8 cellular contexts compared by ENCODE assay signal in genomic region chr17:5584383-5584951, GRCh38. TPM values are rescaled to one million over a fixed set of nuclear protein-coding genes. Genes with fewer than 3 reads are reported as not detected.
DNase-seq lines count a peak whose midpoint lies in the region; ATAC-seq and TF ChIP-seq lines count a peak whose summit lies in the region.

TSS of gene NLRP1 (minus strand) at chr17:5584509. CDS start at chr17:5583957, 552 bp downstream.

- TF ChIP-seq POLR2A in testis (IDR thresholded peaks at IDR 0.05) = no peak

- no peak for TF ChIP-seq CTCF in AG04450 (IDR thresholded peaks at IDR 0.05; ENCODE audit: low read depth, low read length)
- TF ChIP-seq CTCF in foreskin keratinocyte (conservative IDR thresholded peaks at IDR 0.05) = no peak
- no peak for TF ChIP-seq CTCF in osteocyte (IDR thresholded peaks at IDR 0.05)
- no peak for TF ChIP-seq CTCF in testis (IDR thresholded peaks at IDR 0.05)

- H3K36me3 Mint-ChIP-seq in activated T-helper 2 cell treated with anti-CD3 and anti-CD28 coated beads, Interferon-gamma antibody, Interleukin-2, Interleukin-4, amounts not matched to agents 10 μg/mL and 5 μg/mL and 100 μg/mL, durations not matched to agents 14 hours and 24 hours and 36 hours (ENCODE audit: low read depth) = peaks cover 36% of the 10 kb centered on the region
- H3K36me3 Mint-ChIP-seq in osteocyte (ENCODE audit: unreplicated experiment) = no peaks in the 10 kb centered on the region

- H3K4me3 ChIP-seq in AG04450 (ENCODE audit: low read depth, low read length) = peak within 1 kb of the TSS; percentile 75
- peak within 1 kb of the TSS; percentile 15 to 35 for H3K4me3 ChIP-seq in testis

- 8 to 62% methylated on average over 2 to 11 of the region's 11 CpGs for WGBS in testis, 2 donors

- H3K4me3 Mint-ChIP-seq in activated T-helper 2 cell treated with anti-CD3 and anti-CD28 coated beads, Interferon-gamma antibody, Interleukin-2, Interleukin-4, amounts not matched to agents 10 μg/mL and 5 μg/mL and 100 μg/mL, durations not matched to agents 14 hours and 24 hours and 36 hours (ENCODE audit: low read depth) = peak within 1 kb of the TSS; percentile 89
- H3K4me3 Mint-ChIP-seq in osteocyte (ENCODE audit: unreplicated experiment) = no peak within 1 kb of the TSS

- H3K27me3 Mint-ChIP-seq in activated T-helper 2 cell treated with anti-CD3 and anti-CD28 coated beads, Interferon-gamma antibody, Interleukin-2, Interleukin-4, amounts not matched to agents 10 μg/mL and 5 μg/mL and 100 μg/mL, durations not matched to agents 14 hours and 24 hours and 36 hours (ENCODE audit: low read depth) = peaks cover 6% of the 10 kb centered on the region
- no peaks in the 10 kb centered on the region for H3K27me3 Mint-ChIP-seq in osteocyte (ENCODE audit: unreplicated experiment)

- H3K27ac ChIP-seq in AG04450 (ENCODE audit: low read depth, low read length) (peak within 1 kb of the TSS; percentile 91), foreskin keratinocyte (peak within 1 kb of the TSS; percentile 69), testis (peak within 1 kb of the TSS in 1 of 2 donors; percentile 77)

- peak; percentile 88 for ATAC-seq in GM18907 (IDR thresholded peaks at IDR 0.05; ENCODE audit: unreplicated experiment)
- peak; percentile 67 for ATAC-seq in HG03139 (IDR thresholded peaks at IDR 0.05; ENCODE audit: unreplicated experiment)
- peak; percentile 92 for ATAC-seq in foreskin keratinocyte

- H3K36me3 ChIP-seq in testis (ENCODE audit: low read depth, missing control alignments) = no peaks in the 10 kb centered on the region

- H3K4me1 ChIP-seq in foreskin keratinocyte (peaks cover 13% of the 10 kb centered on the region), testis (no peaks in the 10 kb centered on the region)

- peaks cover 56% of the 10 kb centered on the region for H3K4me1 Mint-ChIP-seq in activated T-helper 2 cell treated with anti-CD3 and anti-CD28 coated beads, Interferon-gamma antibody, Interleukin-2, Interleukin-4, amounts not matched to agents 10 μg/mL and 5 μg/mL and 100 μg/mL, durations not matched to agents 14 hours and 24 hours and 36 hours (ENCODE audit: low read depth)
- peaks cover 11% of the 10 kb centered on the region for H3K4me1 Mint-ChIP-seq in osteocyte (ENCODE audit: unreplicated experiment)

- POLR2A ChIA-PET in AG04450 (lab: Yijun Ruan, JAX) = interaction anchor here (0.6 to 1.6 kb wide), 5 partner anchors 69 to 1082 kb away, joined by 3 to 8 read pairs (median 3); partner anchors contain the start of genes DERL2 and MIS12

- no peaks in the 10 kb centered on the region; the same call in 1 of the 2 replicates for H3K9me3 ChIP-seq in AG04450 (ENCODE audit: control insufficient read depth, insufficient read depth, low read length)
- no peaks in the 10 kb centered on the region for H3K9me3 ChIP-seq in testis

- no peaks in the 10 kb centered on the region for H3K9me3 Mint-ChIP-seq in activated T-helper 2 cell treated with anti-CD3 and anti-CD28 coated beads, Interferon-gamma antibody, Interleukin-2, Interleukin-4, amounts not matched to agents 10 μg/mL and 5 μg/mL and 100 μg/mL, durations not matched to agents 14 hours and 24 hours and 36 hours
- no peaks in the 10 kb centered on the region for H3K9me3 Mint-ChIP-seq in osteocyte (ENCODE audit: unreplicated experiment)

- H3K27ac Mint-ChIP-seq in activated T-helper 2 cell treated with anti-CD3 and anti-CD28 coated beads, Interferon-gamma antibody, Interleukin-2, Interleukin-4, amounts not matched to agents 10 μg/mL and 5 μg/mL and 100 μg/mL, durations not matched to agents 14 hours and 24 hours and 36 hours = peak within 1 kb of the TSS; percentile 93
- peak within 1 kb of the TSS; percentile 71 for H3K27ac Mint-ChIP-seq in osteocyte (ENCODE audit: unreplicated experiment)

- intact Hi-C loops in activated T-helper 2 cell treated with anti-CD3 and anti-CD28 coated beads, Interferon-gamma antibody, Interleukin-2, Interleukin-4, amounts not matched to agents 10 μg/mL and 5 μg/mL and 100 μg/mL, durations not matched to agents 14 hours and 24 hours and 36 hours (cut with micrococcal nuclease) = loop anchor here (10.0 kb wide), 2 partner anchors 100 to 1060 kb away; partner anchors contain the start of genes DERL2, KIAA0753, MIS12 and TXNDC17
- intact Hi-C loops in testis (cut with DNase I; ENCODE audit: low total_unique reads) = no loop called here

- no peaks in the 10 kb centered on the region for H3K27me3 ChIP-seq in AG04450 (ENCODE audit: control insufficient read depth, insufficient read depth, low read length)
- H3K27me3 ChIP-seq in foreskin keratinocyte = no peaks in the 10 kb centered on the region
- H3K27me3 ChIP-seq in testis = no peaks in the 10 kb centered on the region

- CTCF ChIA-PET in AG04450 (lab: Charles Lee) = interaction anchor here (1.1 to 1.7 kb wide), 3 partner anchors 84 to 852 kb away, joined by 4 to 10 read pairs (median 4); no protein-coding TSS in a partner anchor

- DNase-seq in AG04450 (ENCODE audit: low read depth, low spot score) (peak; percentile 75), RPMI7951 (ENCODE audit: low read depth) (peak; percentile 89), foreskin keratinocyte (peak; percentile 100), osteocyte (ENCODE audit: extremely low spot score, unreplicated experiment) (peak; percentile 85), testis (peak; percentile 62)
- peak; percentile 92 for DNase-seq in activated T-helper 2 cell treated with anti-CD3 and anti-CD28 coated beads, Interferon-gamma antibody, Interleukin-2, Interleukin-4, amounts not matched to agents 10 μg/mL and 5 μg/mL and 100 μg/mL, durations not matched to agents 14 hours and 24 hours and 36 hours (ENCODE audit: low spot score)

RNA-seq across cellular contexts. Expression of gene NLRP1, which starts in this region (rescaled TPM):
- polyA plus RNA-seq in AG04450 (2011; rRNA removed) = 73.2 and 80.5 TPM in 2 replicates
- polyA minus RNA-seq in AG04450 (2011; rRNA and poly(A)+ RNA removed) = 26.4 and 29.2 TPM in 2 replicates
- 9.3 and 10.1 TPM in 2 replicates for total RNA-seq in RPMI7951 (2014; rRNA removed; shearing (Covaris generic))
- 26.3 and 26.9 TPM in 2 replicates for total RNA-seq in activated T-helper 2 cell treated with anti-CD3 and anti-CD28 coated beads, Interferon-gamma antibody, Interleukin-2, Interleukin-4, amounts not matched to agents 10 μg/mL and 5 μg/mL and 100 μg/mL, durations not matched to agents 14 hours and 24 hours and 36 hours
- 18.6 and 27.8 TPM in 2 replicates for total RNA-seq in foreskin keratinocyte
- polyA plus RNA-seq in foreskin keratinocyte = 9.7 and 14.5 TPM in 2 replicates
- 27.1 and 27.6 TPM in 2 replicates for total RNA-seq in osteocyte
- total RNA-seq in testis = 10 to 100 TPM; 35.4 to 68.5 TPM
- 39.0 TPM for polyA plus RNA-seq in testis (ENCODE audit: insufficient read depth, low read depth, low replicate concordance)
